1 cellular context compared by ENCODE assay signal in genomic region chr2:197073270-197073669, GRCh38.
TF ChIP-seq lines count a peak whose summit lies in the region.

No MANE protein-coding gene starts in this region.

TF ChIP-seq in HepG2, 621 proteins besides CTCF, POLR2A, EP300 and RAD21 (continued from another document):
- TF ChIP-seq ZNF280B (CRISPR knock-in tag; IDR thresholded peaks at IDR 0.05; ENCODE audit: borderline replicate concordance) (no peak), MBNL3 (CRISPR knock-in tag; conservative IDR thresholded peaks at IDR 0.05) (no peak), ZBTB7B (CRISPR knock-in tag; IDR thresholded peaks at IDR 0.05) (no peak), MTA1 (CRISPR knock-in tag; IDR thresholded peaks at IDR 0.05; ENCODE audit: borderline replicate concordance) (no peak)
- TF ChIP-seq, protein P1, sequence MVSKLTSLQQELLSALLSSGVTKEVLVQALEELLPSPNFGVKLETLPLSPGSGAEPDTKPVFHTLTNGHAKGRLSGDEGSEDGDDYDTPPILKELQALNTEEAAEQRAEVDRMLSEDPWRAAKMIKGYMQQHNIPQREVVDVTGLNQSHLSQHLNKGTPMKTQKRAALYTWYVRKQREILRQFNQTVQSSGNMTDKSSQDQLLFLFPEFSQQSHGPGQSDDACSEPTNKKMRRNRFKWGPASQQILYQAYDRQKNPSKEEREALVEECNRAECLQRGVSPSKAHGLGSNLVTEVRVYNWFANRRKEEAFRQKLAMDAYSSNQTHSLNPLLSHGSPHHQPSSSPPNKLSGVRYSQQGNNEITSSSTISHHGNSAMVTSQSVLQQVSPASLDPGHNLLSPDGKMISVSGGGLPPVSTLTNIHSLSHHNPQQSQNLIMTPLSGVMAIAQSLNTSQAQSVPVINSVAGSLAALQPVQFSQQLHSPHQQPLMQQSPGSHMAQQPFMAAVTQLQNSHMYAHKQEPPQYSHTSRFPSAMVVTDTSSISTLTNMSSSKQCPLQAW (CRISPR knock-in tag; IDR thresholded peaks at IDR 0.05): no peak
